1 cellular context compared by ENCODE assay signal in the genomic region with DNA sequence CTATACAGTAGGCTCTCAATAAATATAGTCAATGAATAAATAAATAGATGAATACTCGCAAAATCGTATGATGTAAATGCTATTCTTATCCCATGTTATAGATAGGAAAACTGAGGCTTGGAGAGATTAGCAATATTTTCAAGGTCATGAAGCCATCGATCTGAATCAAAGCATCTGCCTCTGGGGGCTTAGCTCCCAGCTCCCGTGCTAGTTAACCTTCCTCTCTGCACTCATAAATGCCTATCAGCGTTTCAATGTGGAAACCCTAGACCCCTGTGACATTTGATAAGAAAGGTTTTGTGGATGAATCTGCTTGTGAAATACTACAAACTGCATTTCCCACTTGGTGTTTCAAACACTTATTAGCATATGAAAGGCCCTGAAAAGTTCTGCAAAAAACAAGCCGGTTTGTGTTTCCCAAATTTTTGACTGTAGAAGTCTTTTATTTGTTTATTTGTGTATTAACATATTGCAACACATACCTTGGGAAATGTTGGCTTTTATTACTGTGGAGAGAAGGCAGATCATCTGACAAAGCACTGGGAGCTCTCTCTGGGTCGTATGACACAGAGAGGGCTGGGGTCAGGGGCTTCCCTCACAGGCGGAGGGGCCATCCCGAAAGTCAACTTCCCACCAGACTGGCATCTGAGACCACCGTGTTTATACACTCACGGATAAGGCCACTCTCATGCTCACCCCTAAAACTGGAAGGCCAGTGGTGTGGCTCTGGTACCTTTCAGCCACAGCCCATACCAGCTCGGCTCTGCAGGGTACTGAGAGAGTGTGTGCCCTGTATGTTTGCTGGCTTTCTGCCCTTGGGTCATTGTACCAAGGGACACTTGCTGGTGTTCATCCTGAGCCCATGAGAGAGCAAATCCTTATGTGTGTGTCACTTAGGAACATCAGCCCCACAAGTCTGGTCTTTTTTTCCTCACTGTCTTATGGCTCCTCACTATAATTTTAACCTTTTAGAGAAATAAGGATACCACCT.
A peak's percentile ranks its signal among the peaks of the same experiment; 100 is the strongest.
TF ChIP-seq lines count a peak whose summit lies in the region.

No MANE protein-coding gene starts in this region.

TF ChIP-seq in IMR-90, 13 proteins besides CTCF, POLR2A, EP300 and RAD21:
- TF ChIP-seq, protein P1, sequence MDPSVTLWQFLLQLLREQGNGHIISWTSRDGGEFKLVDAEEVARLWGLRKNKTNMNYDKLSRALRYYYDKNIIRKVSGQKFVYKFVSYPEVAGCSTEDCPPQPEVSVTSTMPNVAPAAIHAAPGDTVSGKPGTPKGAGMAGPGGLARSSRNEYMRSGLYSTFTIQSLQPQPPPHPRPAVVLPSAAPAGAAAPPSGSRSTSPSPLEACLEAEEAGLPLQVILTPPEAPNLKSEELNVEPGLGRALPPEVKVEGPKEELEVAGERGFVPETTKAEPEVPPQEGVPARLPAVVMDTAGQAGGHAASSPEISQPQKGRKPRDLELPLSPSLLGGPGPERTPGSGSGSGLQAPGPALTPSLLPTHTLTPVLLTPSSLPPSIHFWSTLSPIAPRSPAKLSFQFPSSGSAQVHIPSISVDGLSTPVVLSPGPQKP (IDR thresholded peaks at IDR 0.05; ENCODE audit: borderline replicate concordance, low read depth, low read length): no peak
- TF ChIP-seq CEBPB (IDR thresholded peaks at IDR 0.05; ENCODE audit: low read depth, low read length) (0 out of 2 replicates have a peak, but pooled peaks have one; percentile 18), MXI1 (IDR thresholded peaks at IDR 0.05; ENCODE audit: borderline replicate concordance, low read depth, low read length) (no peak)
